1 cellular context compared by ENCODE assay signal in the genomic region with DNA sequence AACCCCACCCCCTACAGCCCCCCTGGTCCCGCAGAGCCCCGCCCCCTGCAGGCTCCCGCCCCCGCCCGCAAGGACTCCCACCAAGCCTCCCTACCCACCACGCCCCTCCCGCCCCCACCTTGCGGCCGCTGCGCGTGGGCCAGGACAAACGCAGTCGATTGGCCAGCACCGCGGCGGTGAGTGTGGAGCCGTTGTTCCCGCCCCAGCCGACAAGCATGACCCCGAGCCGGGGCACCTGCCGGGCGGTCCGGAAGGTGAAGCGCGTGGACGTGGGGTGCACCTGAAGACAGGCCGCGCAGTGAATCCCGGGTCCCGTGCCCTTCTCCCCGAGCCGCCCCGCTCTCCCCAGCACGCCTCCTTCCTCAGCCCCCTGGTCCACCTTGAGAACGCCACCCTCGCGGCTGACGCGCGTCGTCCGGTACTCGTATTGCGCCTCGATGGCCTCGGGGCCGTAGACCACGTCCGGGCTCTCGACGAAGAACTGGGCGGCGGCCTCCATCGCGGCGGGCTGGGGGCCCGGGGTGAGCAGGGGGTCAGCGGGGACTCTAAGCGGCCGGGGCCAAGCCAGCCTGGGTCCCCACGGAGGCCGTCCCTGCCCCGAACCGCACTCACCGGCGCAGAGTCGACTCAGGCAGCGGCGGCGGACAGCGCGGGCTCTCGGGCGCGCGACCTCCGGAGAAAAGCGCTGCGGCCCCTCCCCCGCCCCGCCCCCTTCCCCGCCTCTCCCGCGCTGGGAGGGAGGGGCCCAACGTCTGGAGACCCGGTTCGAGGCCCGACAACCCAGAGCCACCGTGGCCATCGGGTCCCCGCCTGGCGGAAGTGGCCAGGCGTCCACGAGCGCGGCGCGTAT.
A peak's percentile ranks its signal among the peaks of the same experiment; 100 is the strongest.
TF ChIP-seq lines count a peak whose summit lies in the region.

Gene ISYNA1 (minus strand): TSS at position 653 of the 850 bp plus-strand sequence. CDS start 154 bp downstream, at position 499.

TF ChIP-seq in HEK293, 187 proteins besides CTCF, POLR2A, EP300 and RAD21 (continued from another document and continues in another):
- TF ChIP-seq ZNF692 (tag by site-specific recombination; IDR thresholded peaks at IDR 0.05) (no peak; the same call in none of the 2 replicates), ZNF23 (tag by site-specific recombination; IDR thresholded peaks at IDR 0.05; ENCODE audit: borderline replicate concordance) (no peak), ZNF449 (tag by site-specific recombination; IDR thresholded peaks at IDR 0.05) (no peak), ZNF292 (tag by site-specific recombination; IDR thresholded peaks at IDR 0.05; ENCODE audit: borderline replicate concordance, low read depth) (no peak), SALL2 (tag by site-specific recombination; IDR thresholded peaks at IDR 0.05; ENCODE audit: borderline replicate concordance) (no peak), ZXDB (tag by site-specific recombination; IDR thresholded peaks at IDR 0.05) (no peak; the same call in 1 of the 2 replicates), ZNF529 (tag by site-specific recombination; IDR thresholded peaks at IDR 0.05; ENCODE audit: insufficient replicate concordance) (no peak), ZNF624 (tag by site-specific recombination; IDR thresholded peaks at IDR 0.05) (no peak), KLF7 (tag by site-specific recombination; IDR thresholded peaks at IDR 0.05; ENCODE audit: borderline replicate concordance) (no peak), GLI2 (tag by site-specific recombination; IDR thresholded peaks at IDR 0.05; ENCODE audit: borderline replicate concordance, low read depth) (no peak), INSM2 (tag by site-specific recombination; IDR thresholded peaks at IDR 0.05) (0 out of 2 replicates have a peak, but pooled peaks have one; percentile 28), KLF16 (tag by site-specific recombination; IDR thresholded peaks at IDR 0.05) (no peak), ZNF623 (tag by site-specific recombination; IDR thresholded peaks at IDR 0.05) (no peak), ZNF2 (tag by site-specific recombination; IDR thresholded peaks at IDR 0.05) (peak; percentile 60; the same call in 1 of the 2 replicates), ZNF146 (tag by site-specific recombination; IDR thresholded peaks at IDR 0.05) (no peak), ZNF239 (tag by site-specific recombination; IDR thresholded peaks at IDR 0.05) (no peak), SP7 (tag by site-specific recombination; IDR thresholded peaks at IDR 0.05) (peak; percentile 14; the same call in 1 of the 2 replicates), ZBTB49 (tag by site-specific recombination; IDR thresholded peaks at IDR 0.05; ENCODE audit: low read depth) (no peak), ZNF626 (tag by site-specific recombination; IDR thresholded peaks at IDR 0.05) (no peak), ZBTB17 (tag by site-specific recombination; IDR thresholded peaks at IDR 0.05) (no peak), ZNF202 (tag by site-specific recombination; IDR thresholded peaks at IDR 0.05; ENCODE audit: borderline replicate concordance) (no peak), ZNF37A (tag by site-specific recombination; IDR thresholded peaks at IDR 0.05) (no peak), WT1 (tag by site-specific recombination; IDR thresholded peaks at IDR 0.05) (no peak), ZSCAN23 (tag by site-specific recombination; IDR thresholded peaks at IDR 0.05) (no peak), ELK4 (IDR thresholded peaks at IDR 0.05; ENCODE audit: borderline replicate concordance, low read depth, low read length) (no peak), ZNF561 (tag by site-specific recombination; IDR thresholded peaks at IDR 0.05; ENCODE audit: borderline replicate concordance) (no peak), ZNF530 (tag by site-specific recombination; IDR thresholded peaks at IDR 0.05; ENCODE audit: low read depth) (no peak), ZNF248 (tag by site-specific recombination; IDR thresholded peaks at IDR 0.05) (no peak), ZNF341 (tag by site-specific recombination; IDR thresholded peaks at IDR 0.05; ENCODE audit: low read depth) (no peak; the same call in 1 of the 2 replicates), SP3 (tag by site-specific recombination; IDR thresholded peaks at IDR 0.05) (no peak; the same call in none of the 2 replicates)
- TF ChIP-seq, protein P1, sequence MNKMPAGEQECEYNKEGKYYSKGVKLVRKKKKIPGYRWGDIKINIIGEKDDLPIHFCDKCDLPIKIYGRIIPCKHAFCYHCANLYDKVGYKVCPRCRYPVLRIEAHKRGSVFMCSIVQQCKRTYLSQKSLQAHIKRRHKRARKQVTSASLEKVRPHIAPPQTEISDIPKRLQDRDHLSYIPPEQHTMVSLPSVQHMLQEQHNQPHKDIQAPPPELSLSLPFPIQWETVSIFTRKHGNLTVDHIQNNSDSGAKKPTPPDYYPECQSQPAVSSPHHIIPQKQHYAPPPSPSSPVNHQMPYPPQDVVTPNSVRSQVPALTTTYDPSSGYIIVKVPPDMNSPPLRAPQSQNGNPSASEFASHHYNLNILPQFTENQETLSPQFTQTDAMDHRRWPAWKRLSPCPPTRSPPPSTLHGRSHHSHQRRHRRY (tag by site-specific recombination; IDR thresholded peaks at IDR 0.05): no peak; the same call in 1 of the 2 replicates
- TF ChIP-seq, protein P2, sequence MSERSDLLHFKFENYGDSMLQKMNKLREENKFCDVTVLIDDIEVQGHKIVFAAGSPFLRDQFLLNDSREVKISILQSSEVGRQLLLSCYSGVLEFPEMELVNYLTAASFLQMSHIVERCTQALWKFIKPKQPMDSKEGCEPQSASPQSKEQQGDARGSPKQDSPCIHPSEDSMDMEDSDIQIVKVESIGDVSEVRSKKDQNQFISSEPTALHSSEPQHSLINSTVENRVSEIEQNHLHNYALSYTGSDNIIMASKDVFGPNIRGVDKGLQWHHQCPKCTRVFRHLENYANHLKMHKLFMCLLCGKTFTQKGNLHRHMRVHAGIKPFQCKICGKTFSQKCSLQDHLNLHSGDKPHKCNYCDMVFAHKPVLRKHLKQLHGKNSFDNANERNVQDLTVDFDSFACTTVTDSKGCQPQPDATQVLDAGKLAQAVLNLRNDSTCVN (tag by site-specific recombination; optimal IDR thresholded peaks at IDR 0.05): peak; percentile 92
- TF ChIP-seq, protein P3, sequence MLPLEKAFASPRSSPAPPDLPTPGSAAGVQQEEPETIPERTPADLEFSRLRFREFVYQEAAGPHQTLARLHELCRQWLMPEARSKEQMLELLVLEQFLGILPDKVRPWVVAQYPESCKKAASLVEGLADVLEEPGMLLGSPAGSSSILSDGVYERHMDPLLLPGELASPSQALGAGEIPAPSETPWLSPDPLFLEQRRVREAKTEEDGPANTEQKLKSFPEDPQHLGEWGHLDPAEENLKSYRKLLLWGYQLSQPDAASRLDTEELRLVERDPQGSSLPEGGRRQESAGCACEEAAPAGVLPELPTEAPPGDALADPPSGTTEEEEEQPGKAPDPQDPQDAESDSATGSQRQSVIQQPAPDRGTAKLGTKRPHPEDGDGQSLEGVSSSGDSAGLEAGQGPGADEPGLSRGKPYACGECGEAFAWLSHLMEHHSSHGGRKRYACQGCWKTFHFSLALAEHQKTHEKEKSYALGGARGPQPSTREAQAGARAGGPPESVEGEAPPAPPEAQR (tag by site-specific recombination; IDR thresholded peaks at IDR 0.05): no peak
- TF ChIP-seq, protein P4, sequence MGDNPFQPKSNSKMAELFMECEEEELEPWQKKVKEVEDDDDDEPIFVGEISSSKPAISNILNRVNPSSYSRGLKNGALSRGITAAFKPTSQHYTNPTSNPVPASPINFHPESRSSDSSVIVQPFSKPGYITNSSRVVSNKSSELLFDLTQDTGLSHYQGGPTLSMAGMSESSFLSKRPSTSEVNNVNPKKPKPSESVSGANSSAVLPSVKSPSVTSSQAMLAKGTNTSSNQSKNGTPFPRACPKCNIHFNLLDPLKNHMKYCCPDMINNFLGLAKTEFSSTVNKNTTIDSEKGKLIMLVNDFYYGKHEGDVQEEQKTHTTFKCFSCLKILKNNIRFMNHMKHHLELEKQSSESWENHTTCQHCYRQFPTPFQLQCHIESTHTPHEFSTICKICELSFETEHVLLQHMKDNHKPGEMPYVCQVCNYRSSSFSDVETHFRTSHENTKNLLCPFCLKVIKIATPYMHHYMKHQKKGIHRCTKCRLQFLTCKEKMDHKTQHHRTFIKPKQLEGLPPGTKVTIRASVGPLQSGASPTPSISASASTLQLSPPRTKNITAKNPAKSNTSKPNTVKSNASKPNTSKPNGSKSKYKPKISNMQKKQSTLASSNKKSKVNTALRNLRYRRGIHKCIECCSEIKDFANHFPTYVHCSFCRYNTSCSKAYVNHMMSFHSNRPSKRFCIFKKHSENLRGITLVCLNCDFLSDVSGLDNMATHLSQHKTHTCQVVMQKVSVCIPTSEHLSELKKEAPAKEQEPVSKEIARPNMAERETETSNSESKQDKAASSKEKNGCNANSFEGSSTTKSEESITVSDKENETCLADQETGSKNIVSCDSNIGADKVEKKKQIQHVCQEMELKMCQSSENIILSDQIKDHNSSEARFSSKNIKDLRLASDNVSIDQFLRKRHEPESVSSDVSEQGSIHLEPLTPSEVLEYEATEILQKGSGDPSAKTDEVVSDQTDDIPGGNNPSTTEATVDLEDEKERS (tag by site-specific recombination; IDR thresholded peaks at IDR 0.05): no peak
- TF ChIP-seq, protein P5, sequence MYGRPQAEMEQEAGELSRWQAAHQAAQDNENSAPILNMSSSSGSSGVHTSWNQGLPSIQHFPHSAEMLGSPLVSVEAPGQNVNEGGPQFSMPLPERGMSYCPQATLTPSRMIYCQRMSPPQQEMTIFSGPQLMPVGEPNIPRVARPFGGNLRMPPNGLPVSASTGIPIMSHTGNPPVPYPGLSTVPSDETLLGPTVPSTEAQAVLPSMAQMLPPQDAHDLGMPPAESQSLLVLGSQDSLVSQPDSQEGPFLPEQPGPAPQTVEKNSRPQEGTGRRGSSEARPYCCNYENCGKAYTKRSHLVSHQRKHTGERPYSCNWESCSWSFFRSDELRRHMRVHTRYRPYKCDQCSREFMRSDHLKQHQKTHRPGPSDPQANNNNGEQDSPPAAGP (tag by site-specific recombination; IDR thresholded peaks at IDR 0.05): peak; percentile 46; the same call in 1 of the 2 replicates
